In genomic region chr5:151676719-151677118, GRCh38 we compare ENCODE assay signal across 14 cellular contexts. TPM values are rescaled to one million over a fixed set of nuclear protein-coding genes. Genes with fewer than 3 reads are reported as not detected.
DNase-seq lines count a peak whose midpoint lies in the region; ATAC-seq and TF ChIP-seq lines count a peak whose summit lies in the region.
"Had no signal": no experiment of that assay in that cellular context is flagged by ENCODE, and none has a peak within 500 bp of the region (broad histone marks: within the 10 kb centered on the region; RNA-seq: fewer than 3 reads in every experiment).

No MANE protein-coding gene starts in this region.

- H4K20me1 ChIP-seq in smooth muscle cell (ENCODE audit: low read depth) = peaks cover 100% of the 10 kb centered on the region

- WGBS in smooth muscle cell (ENCODE audit: low lambda C conversion rate) = 58% methylated on average over 2 of the region's 2 CpGs

- TF ChIP-seq CTCF in smooth muscle cell (IDR thresholded peaks at IDR 0.05; ENCODE audit: borderline replicate concordance, insufficient read depth, poor library complexity, severe bottlenecking) = no peak

- DNase-seq in caudate nucleus (lab: John Stamatoyannopoulos, UW) (no peak), left lobe of liver (ENCODE audit: low spot score) (no peak), smooth muscle cell (lab: John Stamatoyannopoulos, UW; ENCODE audit: unreplicated experiment) (no peak), posterior cingulate gyrus (no peak), OCI-M2 (lab: John Stamatoyannopoulos, UW; ENCODE audit: unreplicated experiment) (no peak), SKM-1 treated with dmso at 0.1 percent for 144 hours (lab: John Stamatoyannopoulos, UW; ENCODE audit: unreplicated experiment) (no peak), GDM1 (lab: John Stamatoyannopoulos, UW) (no peak)
- DNase-seq: activated T-cell treated with anti-CD3 and anti-CD28 coated beads, Interleukin-2, amount 50 U/mL, for 4 hours; Calu3; NCI-H1930; pancreas; WERI-Rb-1 had no signal

- peak; percentile 21 for ATAC-seq in left lobe of liver
- ATAC-seq: activated T-cell treated with anti-CD3 and anti-CD28 coated beads, Interleukin-2, amount 50 U/mL, for 4 hours; pancreas had no signal

- no peak overlapping the region for H2AFZ ChIP-seq in smooth muscle cell (ENCODE audit: low read depth)

- no peaks in the 10 kb centered on the region for H3K9me3 ChIP-seq in HUES48 (ENCODE audit: control insufficient read depth, insufficient read depth, low read length)
- H3K9me3 ChIP-seq in smooth muscle cell (replicated peaks; ENCODE audit: low read depth) = no peaks in the 10 kb centered on the region
- H3K9me3 ChIP-seq: pancreas had no signal

- no peak overlapping the region for H3K4me3 ChIP-seq in HUES48 (ENCODE audit: low read depth, low read length)
- no peak overlapping the region for H3K4me3 ChIP-seq in smooth muscle cell
- H3K4me3 ChIP-seq: pancreas had no signal

- peaks cover 94% of the 10 kb centered on the region for H3K79me2 ChIP-seq in smooth muscle cell (ENCODE audit: low read depth)

- peaks cover 80% of the 10 kb centered on the region for H3F3A ChIP-seq in smooth muscle cell (ENCODE audit: low read depth)

- 0 out of 2 replicates have a peak overlapping the region, but pooled peaks have one; percentile 12 for H3K9ac ChIP-seq in HUES48 (ENCODE audit: low read depth, low read length)
- H3K9ac ChIP-seq in smooth muscle cell (ENCODE audit: low read depth) = peak overlapping the region; percentile 65

- H3K27me3 ChIP-seq in HUES48 (ENCODE audit: control insufficient read depth, insufficient read depth, low read length) (no peaks in the 10 kb centered on the region), smooth muscle cell (ENCODE audit: low read depth) (no peaks in the 10 kb centered on the region)
- H3K27me3 ChIP-seq: pancreas had no signal

- H3K36me3 ChIP-seq in HUES48 (ENCODE audit: control insufficient read depth, insufficient read depth, low read length) (peaks cover 38% of the 10 kb centered on the region), smooth muscle cell (ENCODE audit: low read depth) (peaks cover 8% of the 10 kb centered on the region)
- H3K36me3 ChIP-seq: pancreas had no signal

- H3K4me1 ChIP-seq in HUES48 (ENCODE audit: control insufficient read depth, insufficient read depth, low read length) (peaks cover 44% of the 10 kb centered on the region), smooth muscle cell (ENCODE audit: low read depth) (peaks cover 57% of the 10 kb centered on the region)

- intact Hi-C loops in posterior cingulate gyrus (cut with DNase I) = no loop called here

- peak overlapping the region; percentile 99 for H3K4me2 ChIP-seq in smooth muscle cell

- peak overlapping the region; percentile 65 for H3K27ac ChIP-seq in HUES48 (ENCODE audit: low read depth, low read length)
- peak overlapping the region; percentile 22 for H3K27ac ChIP-seq in caudate nucleus (ENCODE audit: low read depth, low read length)
- peak overlapping the region; percentile 99 for H3K27ac ChIP-seq in smooth muscle cell (ENCODE audit: low read depth)
- H3K27ac ChIP-seq: WERI-Rb-1 had no signal

RNA-seq across cellular contexts. Expression of gene SPARC, which starts 10.0 kb away (rescaled TPM):
- total RNA-seq in left lobe of liver (90.7 TPM), smooth muscle cell (7,113 and 8,137 TPM in 2 replicates)
- 13,534 and 19,518 TPM in 2 replicates for polyA plus RNA-seq in smooth muscle cell
- total RNA-seq: Calu3, HT-29 had no signal

Comparison
In these comparisons a context has a peak if more than half of its experiments do, and no peak if none do; other contexts are left out.
1. H3K27ac ChIP-seq: peak in every context shown above with its lines; median percentile 99 in smooth muscle cell; 65 in HUES48; 22 in caudate nucleus.
2. RNA of gene SPARC, which starts 10.0 kb away (total RNA-seq): 7,113 to 8,137 TPM in smooth muscle cell; 90.7 TPM in left lobe of liver (single experiment); every median in the first group is over 10 times any median in the second.